In genomic region chr6:132060591-132060990, GRCh38 we compare ENCODE assay signal across 14 cellular contexts.
DNase-seq lines count a peak whose midpoint lies in the region; ATAC-seq, FAIRE-seq and TF ChIP-seq lines count a peak whose summit lies in the region.
"Had no signal": no experiment of that assay in that cellular context is flagged by ENCODE, and none has a peak within 500 bp of the region (broad histone marks: within the 10 kb centered on the region; RNA-seq: fewer than 3 reads in every experiment).

No MANE protein-coding gene starts in this region.

- no peaks in the 10 kb centered on the region for H3K4me1 Mint-ChIP-seq in effector memory CD8-positive, alpha-beta T cell (ENCODE audit: low read depth in 2 of 2)

- no peaks in the 10 kb centered on the region for H3K36me3 Mint-ChIP-seq in effector memory CD8-positive, alpha-beta T cell (ENCODE audit: insufficient read depth)

- no peak for FAIRE-seq in D721Med (lab: Jason Lieb, UNC)
- FAIRE-seq: keratinocyte had no signal

- H3K27me3 Mint-ChIP-seq in effector memory CD8-positive, alpha-beta T cell: no peaks in the 10 kb centered on the region
- H3K27me3 Mint-ChIP-seq: naive B cell had no signal

- DNase-seq in COLO668 (lab: John Stamatoyannopoulos, UW; ENCODE audit: unreplicated experiment): peak; percentile 42
- DNase-seq in LoVo (ENCODE audit: low spot score): peak; percentile 41
- peak; percentile 55 for DNase-seq in amniotic epithelial cell (ENCODE audit: low read depth)
- DNase-seq in glomerular visceral epithelial cell (ENCODE audit: extremely low spot score): peak; percentile 47
- DNase-seq in effector memory CD8-positive, alpha-beta T cell: no peak
- DNase-seq in D721Med (ENCODE audit: insufficient read length, low spot score): no peak
- DNase-seq: KBM-7, naive B cell, NCI-H2107, spleen, T-helper 9 cell had no signal

- no peak overlapping the region for H3K4me3 Mint-ChIP-seq in effector memory CD8-positive, alpha-beta T cell
- H3K4me3 Mint-ChIP-seq: naive B cell had no signal

- TF ChIP-seq CTCF in D721Med (IDR thresholded peaks at IDR 0.05; ENCODE audit: insufficient read depth, missing control alignments): no peak

- no peak for ATAC-seq in HG03280 (IDR thresholded peaks at IDR 0.05; ENCODE audit: unreplicated experiment)
- no peak for ATAC-seq in effector memory CD8-positive, alpha-beta T cell (replicated peaks)
- ATAC-seq in HG03175 (IDR thresholded peaks at IDR 0.05; ENCODE audit: unreplicated experiment): no peak

- H3K9me3 Mint-ChIP-seq in effector memory CD8-positive, alpha-beta T cell: peaks cover 0 to 2% of the 10 kb centered on the region in 2 donors

- H3K27ac Mint-ChIP-seq in effector memory CD8-positive, alpha-beta T cell: no peak overlapping the region
- H3K27ac Mint-ChIP-seq: naive B cell had no signal

Comparison
In these comparisons a context has a peak if more than half of its experiments do, and no peak if none do; other contexts are left out.
1. DNase-seq: peak in COLO668 (single experiment), LoVo (single experiment), amniotic epithelial cell (single experiment) and glomerular visceral epithelial cell (single experiment); none in effector memory CD8-positive, alpha-beta T cell (0 of 3) and D721Med (single experiment).